Comparison of ENCODE assay signal across 11 cellular contexts in genomic region chrX:66015152-66015827, GRCh38. TPM values are rescaled to one million over a fixed set of nuclear protein-coding genes. Genes with fewer than 3 reads are reported as not detected.
DNase-seq lines count a peak whose midpoint lies in the region; ATAC-seq and TF ChIP-seq lines count a peak whose summit lies in the region.
"Had no signal": no experiment of that assay in that cellular context is flagged by ENCODE, and none has a peak within 500 bp of the region (broad histone marks: within the 10 kb centered on the region; RNA-seq: fewer than 3 reads in every experiment).

No MANE protein-coding gene starts in this region.

- H3K27me3 ChIP-seq in PC-9 (ENCODE audit: insufficient read depth, low read depth) = no peaks in the 10 kb centered on the region
- H3K27me3 ChIP-seq in hepatocyte = no peaks in the 10 kb centered on the region

- peak overlapping the region; percentile 47 for H3K27ac ChIP-seq in temporal lobe (ENCODE audit: low read depth, low read length)
- no peak overlapping the region for H3K27ac ChIP-seq in PC-9
- no peak overlapping the region for H3K27ac ChIP-seq in hepatocyte

- H3K9me3 Mint-ChIP-seq in activated T-cell treated with anti-CD3 and anti-CD28 coated beads, Interleukin-2, amount 50 U/mL, for 72 hours = peaks cover 1 to 2% of the 10 kb centered on the region in 2 donors
- no peaks in the 10 kb centered on the region for H3K9me3 Mint-ChIP-seq in central memory CD8-positive, alpha-beta T cell

- H3K27me3 Mint-ChIP-seq in activated T-cell treated with anti-CD3 and anti-CD28 coated beads, Interleukin-2, amount 50 U/mL, for 72 hours (ENCODE audit: low read depth) = peaks cover 15% of the 10 kb centered on the region
- H3K27me3 Mint-ChIP-seq in central memory CD8-positive, alpha-beta T cell = no peaks in the 10 kb centered on the region

- peak; percentile 22 to 40 for ATAC-seq in activated T-cell treated with anti-CD3 and anti-CD28 coated beads, Interleukin-2, amount 50 U/mL, for 72 hours (replicated peaks in 1 of 2)
- ATAC-seq in HG03520 (IDR thresholded peaks at IDR 0.05; ENCODE audit: unreplicated experiment) = peak; percentile 32
- peak; percentile 53 for ATAC-seq in central memory CD8-positive, alpha-beta T cell (replicated peaks; ENCODE audit: extremely low read depth, poor library complexity, severe bottlenecking)

- peak overlapping the region; percentile 11 for H3K27ac Mint-ChIP-seq in activated T-cell treated with anti-CD3 and anti-CD28 coated beads, Interleukin-2, amount 50 U/mL, for 72 hours
- H3K27ac Mint-ChIP-seq in central memory CD8-positive, alpha-beta T cell (ENCODE audit: low read depth) = peak overlapping the region; percentile 35

- no peak overlapping the region for H3K4me3 ChIP-seq in PC-9
- H3K4me3 ChIP-seq in hepatocyte = no peak overlapping the region

- no TSS peak for BruUV-seq in PC-9 (replicated peaks; lab: Mats Ljungman, UMichigan)

- POLR2A ChIA-PET in PC-9 (lab: Charles Lee; ENCODE audit: unreplicated experiment) = no interaction called here

- H3K79me2 ChIP-seq in PC-9 (ENCODE audit: low read depth) (no peaks in the 10 kb centered on the region), hepatocyte (no peaks in the 10 kb centered on the region)

- H2AFZ ChIP-seq in PC-9 = no peak overlapping the region
- H2AFZ ChIP-seq in hepatocyte = no peak overlapping the region

- peaks cover 61% of the 10 kb centered on the region for H3K4me1 Mint-ChIP-seq in activated T-cell treated with anti-CD3 and anti-CD28 coated beads, Interleukin-2, amount 50 U/mL, for 72 hours (ENCODE audit: low read depth)
- H3K4me1 Mint-ChIP-seq in central memory CD8-positive, alpha-beta T cell = peaks cover 50% of the 10 kb centered on the region

- H3K4me1 ChIP-seq in PC-9 (replicated peaks; ENCODE audit: insufficient read depth) = no peaks in the 10 kb centered on the region
- peaks cover 3% of the 10 kb centered on the region for H3K4me1 ChIP-seq in hepatocyte (ENCODE audit: insufficient read depth)

- H4K20me1 ChIP-seq in PC-9 (ENCODE audit: insufficient read depth) (no peaks in the 10 kb centered on the region), hepatocyte (ENCODE audit: insufficient read depth, poor library complexity, severe bottlenecking) (no peaks in the 10 kb centered on the region)

- WGBS in hepatocyte (ENCODE audit: low lambda C conversion rate, missing lambda C conversion rate) = 55% methylated on average over 2 of the region's 2 CpGs

- CTCF ChIA-PET in PC-9 (lab: Charles Lee) = no interaction called here

- DNase-seq in activated T-cell treated with anti-CD3 and anti-CD28 coated beads, Interleukin-2, amount 50 U/mL, for 72 hours = peak; percentile 8 to 9
- no peak for DNase-seq in activated T-cell treated with anti-CD3 and anti-CD28 coated beads, Interleukin-2, amount 50 U/mL, for 1 hour
- DNase-seq in central memory CD8-positive, alpha-beta T cell (ENCODE audit: low spot score in 2 of 2) = no peak
- no peak for DNase-seq in PC-9
- no peak for DNase-seq in NCI-H524 treated with DMSO at 0.1 percent for 48 hours (lab: John Stamatoyannopoulos, UW)
- DNase-seq in hepatocyte (ENCODE audit: low spot score) = no peak

- peak overlapping the region; percentile 40 to 48 for H3K4me3 Mint-ChIP-seq in activated T-cell treated with anti-CD3 and anti-CD28 coated beads, Interleukin-2, amount 50 U/mL, for 72 hours
- H3K4me3 Mint-ChIP-seq in central memory CD8-positive, alpha-beta T cell = peak overlapping the region; percentile 55

- TF ChIP-seq CTCF in PC-9 (conservative IDR thresholded peaks at IDR 0.05) = no peak
- no peak for TF ChIP-seq CTCF in hepatocyte (IDR thresholded peaks at IDR 0.05; ENCODE audit: poor library complexity)

- H3F3A ChIP-seq in PC-9 (ENCODE audit: insufficient read depth, low read depth) = no peaks in the 10 kb centered on the region

- H3K4me2 ChIP-seq in PC-9 = no peak overlapping the region
- H3K4me2 ChIP-seq in hepatocyte = no peak overlapping the region

- H3K9me2 ChIP-seq in PC-9 (ENCODE audit: insufficient read depth) (no peaks in the 10 kb centered on the region), hepatocyte (replicated peaks; ENCODE audit: insufficient read depth) (no peaks in the 10 kb centered on the region)

- H3K36me3 ChIP-seq in PC-9 (ENCODE audit: low read depth) (no peaks in the 10 kb centered on the region), hepatocyte (replicated peaks; ENCODE audit: insufficient read depth, low read depth) (no peaks in the 10 kb centered on the region)

- intact Hi-C loops in PC-9 (cut with micrococcal nuclease; ENCODE audit: unreplicated experiment) = no loop called here

- peaks cover 0 to 2% of the 10 kb centered on the region in 2 donors for H3K36me3 Mint-ChIP-seq in activated T-cell treated with anti-CD3 and anti-CD28 coated beads, Interleukin-2, amount 50 U/mL, for 72 hours (ENCODE audit: insufficient read depth in 2 of 2)
- H3K36me3 Mint-ChIP-seq in central memory CD8-positive, alpha-beta T cell (ENCODE audit: insufficient read depth) = peaks cover 5% of the 10 kb centered on the region

- H3K9me3 ChIP-seq in PC-9 (ENCODE audit: insufficient read depth, low read depth) = no peaks in the 10 kb centered on the region
- H3K9me3 ChIP-seq in hepatocyte (ENCODE audit: low read depth) = no peaks in the 10 kb centered on the region

RNA-seq across cellular contexts. Expression of gene VSIG4, which starts 24.6 kb away (rescaled TPM):
- total RNA-seq in activated T-cell treated with anti-CD3 and anti-CD28 coated beads, Interleukin-2, amount 50 U/mL, for 72 hours = under 1 TPM in 1 of 2 donors, not detected in 1; 0.22 TPM
- total RNA-seq in temporal lobe = 5.9 TPM
- total RNA-seq in PC-9 (2021) = not detected in 2 replicates
- total RNA-seq in hepatocyte = 5.3 and 8.8 TPM in 2 replicates
- polyA plus RNA-seq in hepatocyte = 3.2 and 5.6 TPM in 2 replicates
- total RNA-seq: fibroblast of lung; T-helper 1 cell treated with Interleukin-12 subunit alpha and Interleukin-12 subunit beta and Interleukin-4 antibody, amounts not matched to agents 30 ng/mL and 1 ng/mL, for 36 hours had no signal
- polyA plus RNA-seq: AG04450, fibroblast of lung had no signal

Comparison
In these comparisons a context has a peak if more than half of its experiments do, and no peak if none do; other contexts are left out.
1. DNase-seq: peak in activated T-cell treated with anti-CD3 and anti-CD28 coated beads, Interleukin-2, amount 50 U/mL, for 72 hours (2 of 2); none in activated T-cell treated with anti-CD3 and anti-CD28 coated beads, Interleukin-2, amount 50 U/mL, for 1 hour (single experiment), central memory CD8-positive, alpha-beta T cell (0 of 2), PC-9 (0 of 2), NCI-H524 treated with DMSO at 0.1 percent for 48 hours (single experiment) and hepatocyte (single experiment).
2. Peak in every context shown above with its lines, with median percentiles within 50 percentile points of each other: ATAC-seq.